1 cellular context compared by ENCODE assay signal in genomic region chr11:74948546-74948897, GRCh38.
TF ChIP-seq lines count a peak whose summit lies in the region.

No MANE protein-coding gene starts in this region.

TF ChIP-seq in GM12878, 131 proteins besides CTCF, POLR2A, EP300 and RAD21:
- TF ChIP-seq GATAD2B (conservative IDR thresholded peaks at IDR 0.05; ENCODE audit: low read depth) (no peak), KLF5 (IDR thresholded peaks at IDR 0.05; ENCODE audit: partially characterized antibody) (no peak), HDAC6 (IDR thresholded peaks at IDR 0.05; ENCODE audit: unreplicated experiment) (no peak)
